Comparison of ENCODE assay signal across 8 cellular contexts in the genomic region with DNA sequence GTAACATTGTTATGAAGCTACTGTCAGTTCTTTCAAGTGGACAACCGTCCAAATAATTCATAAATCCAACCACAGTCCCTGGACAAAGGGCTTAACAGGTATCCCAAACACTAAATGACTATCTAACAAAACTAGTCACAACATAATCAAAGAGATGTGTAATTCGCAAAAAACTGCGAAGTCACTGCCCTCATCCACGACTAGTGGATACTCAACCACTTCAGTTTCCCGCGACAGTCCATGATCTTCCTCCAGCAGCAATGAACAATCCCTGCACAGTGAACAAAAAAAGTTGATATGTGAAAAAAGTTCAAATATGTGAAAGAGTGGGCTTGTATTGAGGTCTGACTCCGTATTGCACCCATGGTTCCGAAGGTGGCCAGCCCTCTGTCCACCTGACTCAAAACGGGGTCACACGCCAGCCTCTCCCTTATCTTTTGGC. TPM values are rescaled to one million over a fixed set of nuclear protein-coding genes. Genes with fewer than 3 reads are reported as not detected.
A peak's percentile ranks its signal among the peaks of the same experiment; 100 is the strongest.
DNase-seq lines count a peak whose midpoint lies in the region; ATAC-seq, FAIRE-seq and TF ChIP-seq lines count a peak whose summit lies in the region.

No MANE protein-coding gene starts in this region.

- H2AFZ ChIP-seq in astrocyte (ENCODE audit: low read depth, low read length): peak overlapping the region; percentile 96

- DNase-seq in activated naive CD4-positive, alpha-beta T cell treated with Interleukin-2 at 50 U/mL for 16 hours: no peak
- DNase-seq in astrocyte (ENCODE audit: low read depth) (peak; percentile 4), thoracic aorta (ENCODE audit: low spot score) (peak; percentile 9), UCSD-AML1 (lab: John Stamatoyannopoulos, UW; ENCODE audit: unreplicated experiment) (no peak)

- no peak for ATAC-seq in thoracic aorta (ENCODE audit: insufficient number of reproducible peaks, low FRiP score, low read depth)
- ATAC-seq in HG03108 (IDR thresholded peaks at IDR 0.05; ENCODE audit: unreplicated experiment): no peak
- no peak for ATAC-seq in GM21737 (IDR thresholded peaks at IDR 0.05; ENCODE audit: unreplicated experiment)

- peaks cover 15% of the 10 kb centered on the region for H3K4me1 ChIP-seq in astrocyte (ENCODE audit: insufficient read depth, low read length)
- H3K4me1 ChIP-seq in thoracic aorta (ENCODE audit: control insufficient read depth in 1 of 2, low read depth in 2 of 2): peaks cover 11 to 36% of the 10 kb centered on the region in 2 donors

- H3K4me1 Mint-ChIP-seq in activated naive CD4-positive, alpha-beta T cell treated with anti-CD3 and anti-CD28 coated beads, Interleukin-2, amount 50 U/mL, for 24 hours: peaks cover 62% of the 10 kb centered on the region
- H3K4me1 Mint-ChIP-seq in astrocyte (ENCODE audit: low read depth, unreplicated experiment): peaks cover 14% of the 10 kb centered on the region

- peaks cover 36% of the 10 kb centered on the region for H3K79me2 ChIP-seq in astrocyte (ENCODE audit: insufficient read depth, low read length)

- H3K9me3 ChIP-seq in astrocyte (ENCODE audit: insufficient read depth, low read depth, low read length) (no peaks in the 10 kb centered on the region), thoracic aorta (no peaks in the 10 kb centered on the region)

- H3K27me3 ChIP-seq in astrocyte (ENCODE audit: insufficient read depth, low read length) (no peaks in the 10 kb centered on the region), layer of hippocampus (ENCODE audit: control insufficient read depth, insufficient read depth, low read length) (no peaks in the 10 kb centered on the region), thoracic aorta (replicated peaks; ENCODE audit: insufficient read depth) (no peaks in the 10 kb centered on the region)

- H3K4me3 ChIP-seq in astrocyte (ENCODE audit: insufficient read depth, low read depth, low read length): peak overlapping the region; percentile 88
- H3K4me3 ChIP-seq in thoracic aorta: peak overlapping the region; percentile 98

- peak overlapping the region; percentile 98 for H3K4me2 ChIP-seq in astrocyte (ENCODE audit: low read length)

- peak overlapping the region; percentile 93 for H3K9ac ChIP-seq in astrocyte (ENCODE audit: low read length)

- H3K27ac Mint-ChIP-seq in activated naive CD4-positive, alpha-beta T cell treated with anti-CD3 and anti-CD28 coated beads, Interleukin-2, amount 50 U/mL, for 24 hours: peak overlapping the region; percentile 99
- peak overlapping the region; percentile 98 for H3K27ac Mint-ChIP-seq in astrocyte (ENCODE audit: unreplicated experiment)

- peaks cover 2% of the 10 kb centered on the region for H3K36me3 ChIP-seq in astrocyte (ENCODE audit: insufficient read depth, low read length)
- no peaks in the 10 kb centered on the region for H3K36me3 ChIP-seq in thoracic aorta

- peaks cover 8% of the 10 kb centered on the region for H3K36me3 Mint-ChIP-seq in activated naive CD4-positive, alpha-beta T cell treated with anti-CD3 and anti-CD28 coated beads, Interleukin-2, amount 50 U/mL, for 24 hours
- no peaks in the 10 kb centered on the region for H3K36me3 Mint-ChIP-seq in astrocyte (ENCODE audit: low read depth, unreplicated experiment)

- H3K4me3 Mint-ChIP-seq in activated naive CD4-positive, alpha-beta T cell treated with anti-CD3 and anti-CD28 coated beads, Interleukin-2, amount 50 U/mL, for 24 hours: peak overlapping the region; percentile 99
- peak overlapping the region; percentile 92 for H3K4me3 Mint-ChIP-seq in astrocyte (ENCODE audit: unreplicated experiment)

- peak overlapping the region; percentile 92 for H3K27ac ChIP-seq in astrocyte (ENCODE audit: low read depth, low read length)
- peak overlapping the region; percentile 84 for H3K27ac ChIP-seq in layer of hippocampus (ENCODE audit: low read depth, low read length)
- H3K27ac ChIP-seq in thoracic aorta: peak overlapping the region; percentile 84 to 89

- no peak for FAIRE-seq in astrocyte (lab: Jason Lieb, UNC)

- no peaks in the 10 kb centered on the region for H4K20me1 ChIP-seq in astrocyte (ENCODE audit: insufficient read depth, low read length)

- no peaks in the 10 kb centered on the region for H3K27me3 Mint-ChIP-seq in activated naive CD4-positive, alpha-beta T cell treated with anti-CD3 and anti-CD28 coated beads, Interleukin-2, amount 50 U/mL, for 24 hours
- H3K27me3 Mint-ChIP-seq in astrocyte (ENCODE audit: low read depth, unreplicated experiment): no peaks in the 10 kb centered on the region

- H3K9me3 Mint-ChIP-seq in activated naive CD4-positive, alpha-beta T cell treated with anti-CD3 and anti-CD28 coated beads, Interleukin-2, amount 50 U/mL, for 24 hours: no peaks in the 10 kb centered on the region
- no peaks in the 10 kb centered on the region for H3K9me3 Mint-ChIP-seq in astrocyte (ENCODE audit: unreplicated experiment)

- no peak for TF ChIP-seq CTCF in astrocyte (IDR thresholded peaks at IDR 0.05; ENCODE audit: insufficient read depth, low read depth, low read length)
- TF ChIP-seq CTCF in thoracic aorta (IDR thresholded peaks at IDR 0.05): no peak

RNA-seq across cellular contexts. Expression of a gene that starts 0.3 kb away (rescaled TPM):
- total RNA-seq in astrocyte (3.7 and 3.8 TPM in 2 replicates), thoracic aorta (1 to 10 TPM; 3.2 to 4.2 TPM)

RNA-seq across cellular contexts. Expression of a gene that starts 0.9 kb away (rescaled TPM):
- total RNA-seq in astrocyte: 15.6 and 16.9 TPM in 2 replicates
- 10 to 100 TPM; 21.9 to 56.5 TPM for total RNA-seq in thoracic aorta

Comparison
In these comparisons a context has a peak if more than half of its experiments do, and no peak if none do; other contexts are left out.
1. DNase-seq: peak in astrocyte (single experiment) and thoracic aorta (single experiment); none in activated naive CD4-positive, alpha-beta T cell treated with Interleukin-2 at 50 U/mL for 16 hours (single experiment) and UCSD-AML1 (single experiment).
2. Peak in every context shown above with its lines, with median percentiles within 50 percentile points of each other: H3K27ac ChIP-seq.